In the genomic region with DNA sequence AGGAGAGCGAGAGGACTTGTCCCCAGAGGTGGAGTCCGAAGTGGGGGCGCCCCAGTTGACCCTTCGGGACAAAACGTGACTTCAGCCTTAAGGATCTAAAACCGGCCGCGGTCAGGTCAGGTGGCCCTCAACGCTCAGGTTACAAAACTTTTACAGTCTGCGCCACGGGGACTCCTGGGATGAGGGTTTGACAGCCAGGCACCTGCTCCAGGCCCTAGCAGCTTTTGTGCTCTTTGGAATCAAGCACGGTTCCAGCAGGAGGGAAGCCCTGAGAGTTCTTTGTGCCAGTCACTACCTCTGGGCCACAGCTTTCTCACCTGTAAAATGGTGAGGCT, we compare ENCODE assay signal across 8 cellular contexts. TPM values are rescaled to one million over a fixed set of nuclear protein-coding genes. Genes with fewer than 3 reads are reported as not detected.
DNase-seq lines count a peak whose midpoint lies in the region; ATAC-seq, FAIRE-seq and TF ChIP-seq lines count a peak whose summit lies in the region.

No MANE protein-coding gene starts in this region.

- H3K27ac ChIP-seq in PC-3 (ENCODE audit: low read length) = peak overlapping the region; percentile 84
- no peak overlapping the region for H3K27ac ChIP-seq in foreskin keratinocyte
- peak overlapping the region; percentile 93 for H3K27ac ChIP-seq in psoas muscle

- TF ChIP-seq POLR2A in H54 (IDR thresholded peaks at IDR 0.05; ENCODE audit: low read depth, low read length) = no peak

- peak overlapping the region; percentile 84 for H3K9ac ChIP-seq in PC-3 (ENCODE audit: low read length)

- DNase-seq in GM12864 (ENCODE audit: low read depth) (no peak), PC-3 (no peak), foreskin keratinocyte (no peak), psoas muscle (no peak), H54 (ENCODE audit: insufficient read length, low spot score) (no peak), DMS114 treated with DMSO at 0.1 percent for 48 hours (lab: John Stamatoyannopoulos, UW; ENCODE audit: unreplicated experiment) (no peak)
- no peak for DNase-seq in stimulated activated CD4-positive, alpha-beta T cell treated with anti-CD3 and anti-CD28 coated beads, Interleukin-15, amount 100 ng/mL, for 24 hours

- H4K20me1 ChIP-seq in PC-3 (ENCODE audit: low read length) = no peaks in the 10 kb centered on the region

- peak overlapping the region; percentile 89 for H2AFZ ChIP-seq in PC-3 (ENCODE audit: low read length)

- H3K4me3 ChIP-seq in GM12864 (ENCODE audit: low read depth, low read length) = peak overlapping the region; percentile 70
- H3K4me3 ChIP-seq in PC-3 (ENCODE audit: low read length) = peak overlapping the region; percentile 74
- H3K4me3 ChIP-seq in psoas muscle = peak overlapping the region; percentile 74

- CTCF ChIA-PET in PC-3 (lab: Charles Lee) = interaction anchor here (0.9 kb wide), 1 partner anchor 124 kb away, joined by 3 read pairs; no protein-coding TSS in a partner anchor

- no peak for TF ChIP-seq CTCF in GM12864 (IDR thresholded peaks at IDR 0.05; ENCODE audit: low read depth, low read length, missing control alignments)
- TF ChIP-seq CTCF in PC-3 (conservative IDR thresholded peaks at IDR 0.05; ENCODE audit: low read depth, low read length) = no peak
- no peak for TF ChIP-seq CTCF in foreskin keratinocyte (conservative IDR thresholded peaks at IDR 0.05)
- TF ChIP-seq CTCF in psoas muscle (IDR thresholded peaks at IDR 0.05) = no peak

- H3K4me2 ChIP-seq in PC-3 (ENCODE audit: low read length) = peak overlapping the region; percentile 97

- no peaks in the 10 kb centered on the region for H3F3A ChIP-seq in PC-3 (ENCODE audit: low read length, unreplicated experiment)

- no peaks in the 10 kb centered on the region for H3K9me2 ChIP-seq in PC-3 (replicated peaks; ENCODE audit: low read length)

- H3K27me3 ChIP-seq in PC-3 (ENCODE audit: low read length) (no peaks in the 10 kb centered on the region), foreskin keratinocyte (no peaks in the 10 kb centered on the region), psoas muscle (ENCODE audit: insufficient read depth in 3 of 3, low read length in 2 of 3) (no peaks in the 10 kb centered on the region)

- H3K9me3 ChIP-seq in PC-3 (ENCODE audit: low read length) = no peaks in the 10 kb centered on the region
- H3K9me3 ChIP-seq in psoas muscle = no peaks in the 10 kb centered on the region

- BruUV-seq in PC-3 (replicated peaks; lab: Mats Ljungman, UMichigan) = TSS peak; percentile 66

- POLR2A ChIA-PET in PC-3 (lab: Charles Lee; ENCODE audit: unreplicated experiment) = interaction anchor here (0.6 to 0.7 kb wide), 3 partner anchors 91 to 197 kb away, joined by 3 to 11 read pairs (median 8); no protein-coding TSS in a partner anchor

- H3K4me1 ChIP-seq in PC-3 (ENCODE audit: insufficient read depth, low read length) (peaks cover 17% of the 10 kb centered on the region), foreskin keratinocyte (peaks cover 6% of the 10 kb centered on the region), psoas muscle (peaks cover 40% of the 10 kb centered on the region)

- intact Hi-C loops in PC-3 (cut with micrococcal nuclease) (no loop called here), psoas muscle (cut with DNase I) (loop anchor here in 1 of 2 donors (5.0 to 10.0 kb wide), 2 partner anchors 65 to 122 kb away; a partner anchor contains a TSS)

- WGBS in psoas muscle, 3 donors = 9 to 20% (median 18%) methylated on average over 12 of the region's 12 CpGs

- ATAC-seq in PC-3 (peak; percentile 20), foreskin keratinocyte (peak; percentile 18), psoas muscle (peak; percentile 68 to 79 (median 74)), HG03469 (IDR thresholded peaks at IDR 0.05; ENCODE audit: unreplicated experiment) (no peak)

- FAIRE-seq in H54 (lab: Jason Lieb, UNC) = no peak

- H3K79me2 ChIP-seq in PC-3 (ENCODE audit: low read length) = peaks cover 10% of the 10 kb centered on the region; the same call in 1 of the 2 replicates

- H3K36me3 ChIP-seq in PC-3 (ENCODE audit: low read depth, low read length) (no peaks in the 10 kb centered on the region), psoas muscle (ENCODE audit: insufficient read depth in 1 of 2, low read depth in 1 of 2) (peaks cover 0 to 11% of the 10 kb centered on the region in 2 donors)

RNA-seq across cellular contexts. Expression of a gene that starts 0.3 kb away (rescaled TPM):
- total RNA-seq in PC-3 (2014; rRNA removed) (3.4 and 9.5 TPM in 2 replicates), foreskin keratinocyte (0.78 and 1.5 TPM in 2 replicates), psoas muscle (1 to 10 TPM; 2.5 to 6.4 (median 3.6) TPM)
- polyA plus RNA-seq in foreskin keratinocyte (0.94 TPM in 2 replicates), psoas muscle (10 to 100 TPM in 1 of 3 donors, 1 to 10 TPM in 2; 2.7 to 17.3 (median 8.8) TPM)

RNA-seq across cellular contexts. Expression of a gene that starts 6.0 kb away (rescaled TPM):
- 22.6 and 23.5 TPM in 2 replicates for total RNA-seq in PC-3 (2014; rRNA removed)
- 13.3 and 14.8 TPM in 2 replicates for total RNA-seq in foreskin keratinocyte
- polyA plus RNA-seq in foreskin keratinocyte = 19.4 and 21.0 TPM in 2 replicates
- 10 to 100 TPM in 2 of 4 donors, 1 to 10 TPM in 2; 7.1 to 22.0 (median 10.6) TPM for total RNA-seq in psoas muscle
- polyA plus RNA-seq in psoas muscle = 10 to 100 TPM; 11.7 to 25.9 (median 17.1) TPM

RNA-seq across cellular contexts. Expression of a gene that starts 18.5 kb away (rescaled TPM):
- total RNA-seq in PC-3 (2014; rRNA removed) (7.9 and 13.2 TPM in 2 replicates), foreskin keratinocyte (12.2 and 14.9 TPM in 2 replicates), psoas muscle (10 to 100 TPM; 12.5 to 24.1 (median 17.2) TPM)
- polyA plus RNA-seq in foreskin keratinocyte (5.5 and 7.7 TPM in 2 replicates), psoas muscle (10 to 100 TPM in 1 of 3 donors, 1 to 10 TPM in 2; 7.9 to 15.7 (median 10.0) TPM)

RNA-seq across cellular contexts. Expression of a gene that starts 57.1 kb away (rescaled TPM):
- total RNA-seq in PC-3 (2014; rRNA removed) = 29.6 and 44.5 TPM in 2 replicates
- total RNA-seq in foreskin keratinocyte = 22.9 and 24.2 TPM in 2 replicates
- 13.3 and 16.6 TPM in 2 replicates for polyA plus RNA-seq in foreskin keratinocyte
- total RNA-seq in psoas muscle = 100 to 1,000 TPM in 1 of 4 donors, 10 to 100 TPM in 3; 69.1 to 116 (median 88.5) TPM
- polyA plus RNA-seq in psoas muscle = 10 to 100 TPM; 17.9 to 49.0 (median 28.0) TPM
